Comparison of ENCODE assay signal across 26 cellular contexts in genomic region chr6:1081566-1081965, GRCh38.
DNase-seq lines count a peak whose midpoint lies in the region; ATAC-seq and TF ChIP-seq lines count a peak whose summit lies in the region.
"Had no signal": no experiment of that assay in that cellular context is flagged by ENCODE, and none has a peak within 500 bp of the region (broad histone marks: within the 10 kb centered on the region; RNA-seq: fewer than 3 reads in every experiment).

No MANE protein-coding gene starts in this region.

- H3K4me1 ChIP-seq in body of pancreas (peaks cover 31% of the 10 kb centered on the region), lower lobe of right lung (peaks cover 6% of the 10 kb centered on the region)

- TF ChIP-seq CTCF in body of pancreas (IDR thresholded peaks at IDR 0.05) = no peak
- TF ChIP-seq CTCF in fibroblast of the aortic adventitia (IDR thresholded peaks at IDR 0.05; ENCODE audit: insufficient read depth, low read length) = no peak
- no peak for TF ChIP-seq CTCF in lower lobe of right lung (IDR thresholded peaks at IDR 0.05)

- H3K4me3 ChIP-seq in body of pancreas (no peak overlapping the region), fibroblast of the aortic adventitia (ENCODE audit: low read depth, low read length) (no peak overlapping the region), lower lobe of right lung (no peak overlapping the region)
- H3K4me3 ChIP-seq: dorsolateral prefrontal cortex, heart left ventricle had no signal

- intact Hi-C loops in body of pancreas (cut with DNase I) (no loop called here), head of caudate nucleus (cut with DNase I) (no loop called here), lower lobe of right lung (cut with DNase I) (no loop called here)

- H3K27me3 Mint-ChIP-seq in T-helper 17 cell = peaks cover 33% of the 10 kb centered on the region
- H3K27me3 Mint-ChIP-seq: activated CD4-positive, alpha-beta T cell treated with anti-CD3 and anti-CD28 coated beads, Interleukin-2, amount 10 ng/mL, durations not matched to agents 7 days and 5 days had no signal

- no peaks in the 10 kb centered on the region for H3K4me1 Mint-ChIP-seq in T-helper 17 cell
- H3K4me1 Mint-ChIP-seq: activated CD4-positive, alpha-beta T cell treated with anti-CD3 and anti-CD28 coated beads, Interleukin-2, amount 10 ng/mL, durations not matched to agents 7 days and 5 days; activated naive CD8-positive, alpha-beta T cell treated with anti-CD3 and anti-CD28 coated beads, Interleukin-2, amount 50 U/mL, for 24 hours; CD14-positive monocyte; T-cell had no signal

- H3K27me3 ChIP-seq in body of pancreas (no peaks in the 10 kb centered on the region), lower lobe of right lung (ENCODE audit: low read depth) (no peaks in the 10 kb centered on the region)
- H3K27me3 ChIP-seq: neutrophil had no signal

- H3K36me3 ChIP-seq in body of pancreas (replicated peaks in 1 of 2; ENCODE audit: insufficient read depth in 1 of 2, low read depth in 2 of 2) (no peaks in the 10 kb centered on the region), lower lobe of right lung (no peaks in the 10 kb centered on the region)
- H3K36me3 ChIP-seq: heart left ventricle, neutrophil had no signal

- no peak overlapping the region for H3K4me3 Mint-ChIP-seq in T-helper 17 cell
- H3K4me3 Mint-ChIP-seq: activated CD4-positive, alpha-beta T cell treated with anti-CD3 and anti-CD28 coated beads, Interleukin-2, amount 10 ng/mL, durations not matched to agents 7 days and 5 days; activated naive CD8-positive, alpha-beta T cell treated with anti-CD3 and anti-CD28 coated beads, Interleukin-2, amount 50 U/mL, for 24 hours; CD14-positive monocyte; stimulated activated naive CD8-positive, alpha-beta T cell treated with anti-CD3 and anti-CD28 coated beads, Interleukin-15, Interleukin-2, amounts not matched to agents 100 ng/mL and 50 ng/mL, for 24 hours; T-cell had no signal

- no peak overlapping the region for H3K27ac Mint-ChIP-seq in T-helper 17 cell
- H3K27ac Mint-ChIP-seq: activated CD4-positive, alpha-beta T cell treated with anti-CD3 and anti-CD28 coated beads, Interleukin-2, amount 10 ng/mL, durations not matched to agents 7 days and 5 days; activated naive CD8-positive, alpha-beta T cell treated with anti-CD3 and anti-CD28 coated beads, Interleukin-2, amount 50 U/mL, for 24 hours; CD14-positive monocyte; stimulated activated naive CD8-positive, alpha-beta T cell treated with anti-CD3 and anti-CD28 coated beads, Interleukin-15, Interleukin-2, amounts not matched to agents 100 ng/mL and 50 ng/mL, for 24 hours; T-cell had no signal

- TF ChIP-seq POLR2A in body of pancreas (IDR thresholded peaks at IDR 0.05) = no peak

- H3K9me3 ChIP-seq in body of pancreas = no peaks in the 10 kb centered on the region
- H3K9me3 ChIP-seq in T-helper 17 cell (ENCODE audit: control insufficient read depth, low read length, poor library complexity, severe bottlenecking) = no peaks in the 10 kb centered on the region
- H3K9me3 ChIP-seq in lower lobe of right lung = no peaks in the 10 kb centered on the region
- H3K9me3 ChIP-seq: heart left ventricle, neutrophil had no signal

- peak overlapping the region; percentile 35 to 67 (median 54) for H3K27ac ChIP-seq in body of pancreas
- H3K27ac ChIP-seq in lower lobe of right lung = no peak overlapping the region
- H3K27ac ChIP-seq: 22Rv1, dorsolateral prefrontal cortex, heart left ventricle, KMS-11, neutrophil had no signal

- DNase-seq in DMS 273 (lab: John Stamatoyannopoulos, UW; ENCODE audit: unreplicated experiment) (peak; percentile 44), DMS 273 treated with DMSO at 0.1 percent for 48 hours (lab: John Stamatoyannopoulos, UW) (no peak), body of pancreas (no peak), fibroblast of the aortic adventitia (ENCODE audit: low read depth) (peak; percentile 68), stromal cell of bone marrow (ENCODE audit: low read depth) (peak; percentile 31), T-helper 17 cell (no peak), head of caudate nucleus (no peak), lower lobe of right lung (no peak)
- DNase-seq: activated CD4-positive, alpha-beta T cell treated with anti-CD3 and anti-CD28 coated beads, Interleukin-2, amount 10 ng/mL, durations not matched to agents 7 days and 5 days; activated naive CD8-positive, alpha-beta T cell treated with anti-CD3 and anti-CD28 coated beads, Interleukin-2, amount 50 U/mL, for 24 hours; dorsolateral prefrontal cortex; erythroblast; heart left ventricle; left ventricle myocardium superior; MV-4-11; NCI-H1930; NCI-H345; OCI-M1; SHP77; stimulated activated CD4-positive, alpha-beta T cell treated with anti-CD3 and anti-CD28 coated beads, Interleukin-4, amount 100 ng/mL, for 24 hours; T-cell had no signal

- H3K36me3 Mint-ChIP-seq in T-helper 17 cell (ENCODE audit: low read depth) = no peaks in the 10 kb centered on the region
- H3K36me3 Mint-ChIP-seq: CD14-positive monocyte, T-cell had no signal

- ATAC-seq in body of pancreas (peak; percentile 19), T-helper 17 cell (no peak), lower lobe of right lung (no peak)
- ATAC-seq: activated naive CD8-positive, alpha-beta T cell treated with anti-CD3 and anti-CD28 coated beads, Interleukin-2, amount 50 U/mL, for 24 hours; left ventricle myocardium superior; T-cell had no signal

Comparison
In these comparisons a context has a peak if more than half of its experiments do, and no peak if none do; other contexts are left out.
1. DNase-seq: peak in DMS 273 (single experiment), fibroblast of the aortic adventitia (single experiment) and stromal cell of bone marrow (single experiment); none in DMS 273 treated with DMSO at 0.1 percent for 48 hours (single experiment), body of pancreas (0 of 4), T-helper 17 cell (0 of 3), head of caudate nucleus (0 of 42) and lower lobe of right lung (single experiment).